11 cellular contexts compared by ENCODE assay signal in genomic region chr10:30750971-30751677, GRCh38.
DNase-seq lines count a peak whose midpoint lies in the region; ATAC-seq lines count a peak whose summit lies in the region.
"Had no signal": no experiment of that assay in that cellular context is flagged by ENCODE, and none has a peak within 500 bp of the region (broad histone marks: within the 10 kb centered on the region; RNA-seq: fewer than 3 reads in every experiment).

No MANE protein-coding gene starts in this region.

- H3K27ac Mint-ChIP-seq in activated T-cell treated with anti-CD3 and anti-CD28 coated beads, Interleukin-2, amount 50 U/mL, for 72 hours: no peak overlapping the region
- H3K27ac Mint-ChIP-seq in activated CD8-positive, alpha-beta T cell treated with anti-CD3 and anti-CD28 coated beads, Interleukin-2, amount 10 ng/mL, durations not matched to agents 7 days and 5 days: peak overlapping the region; percentile 58
- H3K27ac Mint-ChIP-seq in stimulated activated naive CD8-positive, alpha-beta T cell treated with anti-CD3 and anti-CD28 coated beads, Interleukin-15, Interleukin-2, amounts not matched to agents 100 ng/mL and 50 ng/mL, for 24 hours: peak overlapping the region; percentile 64

- H3K36me3 Mint-ChIP-seq in activated T-cell treated with anti-CD3 and anti-CD28 coated beads, Interleukin-2, amount 50 U/mL, for 72 hours (ENCODE audit: insufficient read depth in 2 of 2): no peaks in the 10 kb centered on the region
- no peaks in the 10 kb centered on the region for H3K36me3 Mint-ChIP-seq in activated CD8-positive, alpha-beta T cell treated with anti-CD3 and anti-CD28 coated beads, Interleukin-2, amount 10 ng/mL, durations not matched to agents 7 days and 5 days (ENCODE audit: low read depth)
- H3K36me3 Mint-ChIP-seq in stimulated activated naive CD8-positive, alpha-beta T cell treated with anti-CD3 and anti-CD28 coated beads, Interleukin-15, Interleukin-2, amounts not matched to agents 100 ng/mL and 50 ng/mL, for 24 hours (ENCODE audit: low read depth): no peaks in the 10 kb centered on the region

- ATAC-seq in activated T-cell treated with anti-CD3 and anti-CD28 coated beads, Interleukin-2, amount 50 U/mL, for 72 hours (replicated peaks in 1 of 2): peak; percentile 34 to 49
- peak; percentile 40 for ATAC-seq in HG03045 (IDR thresholded peaks at IDR 0.05; ENCODE audit: unreplicated experiment)
- ATAC-seq in activated CD8-positive, alpha-beta T cell treated with anti-CD3 and anti-CD28 coated beads, Interleukin-2, amount 10 ng/mL, durations not matched to agents 7 days and 5 days: peak; percentile 75
- ATAC-seq in GM18858 (IDR thresholded peaks at IDR 0.05; ENCODE audit: unreplicated experiment): no peak

- no peaks in the 10 kb centered on the region for H3K9me3 Mint-ChIP-seq in activated T-cell treated with anti-CD3 and anti-CD28 coated beads, Interleukin-2, amount 50 U/mL, for 72 hours
- no peaks in the 10 kb centered on the region for H3K9me3 Mint-ChIP-seq in activated CD8-positive, alpha-beta T cell treated with anti-CD3 and anti-CD28 coated beads, Interleukin-2, amount 10 ng/mL, durations not matched to agents 7 days and 5 days (ENCODE audit: insufficient read depth)
- H3K9me3 Mint-ChIP-seq in stimulated activated naive CD8-positive, alpha-beta T cell treated with anti-CD3 and anti-CD28 coated beads, Interleukin-15, Interleukin-2, amounts not matched to agents 100 ng/mL and 50 ng/mL, for 24 hours: no peaks in the 10 kb centered on the region

- H3K4me1 Mint-ChIP-seq in activated T-cell treated with anti-CD3 and anti-CD28 coated beads, Interleukin-2, amount 50 U/mL, for 72 hours (ENCODE audit: low read depth): peaks cover 49% of the 10 kb centered on the region
- H3K4me1 Mint-ChIP-seq in activated CD8-positive, alpha-beta T cell treated with anti-CD3 and anti-CD28 coated beads, Interleukin-2, amount 10 ng/mL, durations not matched to agents 7 days and 5 days (ENCODE audit: low read depth): peaks cover 37% of the 10 kb centered on the region
- H3K4me1 Mint-ChIP-seq in stimulated activated naive CD8-positive, alpha-beta T cell treated with anti-CD3 and anti-CD28 coated beads, Interleukin-15, Interleukin-2, amounts not matched to agents 100 ng/mL and 50 ng/mL, for 24 hours (ENCODE audit: low read depth): peaks cover 45% of the 10 kb centered on the region

- POLR2A ChIA-PET in activated CD8-positive, alpha-beta T cell treated with anti-CD3 and anti-CD28 coated beads, Interleukin-2, amount 10 ng/mL, durations not matched to agents 7 days and 5 days (lab: Charles Lee): interaction anchor here (0.6 kb wide), 1 partner anchor 1627 kb away, joined by 4 read pairs; no protein-coding TSS in a partner anchor

- CTCF ChIA-PET in activated CD8-positive, alpha-beta T cell treated with anti-CD3 and anti-CD28 coated beads, Interleukin-2, amount 10 ng/mL, durations not matched to agents 7 days and 5 days (lab: Charles Lee): interaction anchor here (1.0 to 2.6 kb wide), 5 partner anchors 11 to 68 kb away, joined by 3 to 11 read pairs (median 10); no protein-coding TSS in a partner anchor

- no peak for DNase-seq in activated T-cell treated with anti-CD3 and anti-CD28 coated beads, Interleukin-2, amount 50 U/mL, for 72 hours
- no peak for DNase-seq in activated T-cell treated with anti-CD3 and anti-CD28 coated beads, Interleukin-2, amount 50 U/mL, for 1 hour
- peak; percentile 33 for DNase-seq in activated CD8-positive, alpha-beta T cell treated with anti-CD3 and anti-CD28 coated beads, Interleukin-2, amount 10 ng/mL, durations not matched to agents 7 days and 5 days
- no peak for DNase-seq in islet precursor cell
- no peak for DNase-seq in NCI-H128 (lab: John Stamatoyannopoulos, UW; ENCODE audit: unreplicated experiment)
- DNase-seq: NCI-H1048, NCI-H748 treated with DMSO at 0.1 percent for 48 hours, sigmoid colon had no signal

- H3K27me3 Mint-ChIP-seq in activated T-cell treated with anti-CD3 and anti-CD28 coated beads, Interleukin-2, amount 50 U/mL, for 72 hours (ENCODE audit: low read depth): no peaks in the 10 kb centered on the region
- H3K27me3 Mint-ChIP-seq in activated CD8-positive, alpha-beta T cell treated with anti-CD3 and anti-CD28 coated beads, Interleukin-2, amount 10 ng/mL, durations not matched to agents 7 days and 5 days (ENCODE audit: low read depth): no peaks in the 10 kb centered on the region
- peaks cover 7% of the 10 kb centered on the region for H3K27me3 Mint-ChIP-seq in stimulated activated naive CD8-positive, alpha-beta T cell treated with anti-CD3 and anti-CD28 coated beads, Interleukin-15, Interleukin-2, amounts not matched to agents 100 ng/mL and 50 ng/mL, for 24 hours

- peak overlapping the region; percentile 12 to 51 for H3K4me3 Mint-ChIP-seq in activated T-cell treated with anti-CD3 and anti-CD28 coated beads, Interleukin-2, amount 50 U/mL, for 72 hours
- H3K4me3 Mint-ChIP-seq in activated CD8-positive, alpha-beta T cell treated with anti-CD3 and anti-CD28 coated beads, Interleukin-2, amount 10 ng/mL, durations not matched to agents 7 days and 5 days: peak overlapping the region; percentile 41
- peak overlapping the region; percentile 47 for H3K4me3 Mint-ChIP-seq in stimulated activated naive CD8-positive, alpha-beta T cell treated with anti-CD3 and anti-CD28 coated beads, Interleukin-15, Interleukin-2, amounts not matched to agents 100 ng/mL and 50 ng/mL, for 24 hours
